9 cellular contexts compared by ENCODE assay signal in genomic region chr18:69898241-69898861, GRCh38. TPM values are rescaled to one million over a fixed set of nuclear protein-coding genes. Genes with fewer than 3 reads are reported as not detected.
DNase-seq lines count a peak whose midpoint lies in the region; ATAC-seq and TF ChIP-seq lines count a peak whose summit lies in the region.
"Had no signal": no experiment of that assay in that cellular context is flagged by ENCODE, and none has a peak within 500 bp of the region (broad histone marks: within the 10 kb centered on the region; RNA-seq: fewer than 3 reads in every experiment).

No MANE protein-coding gene starts in this region.

- H3K27ac ChIP-seq in aorta (ENCODE audit: low read depth in 1 of 2, low read length in 2 of 2) (no peak overlapping the region), breast epithelium (no peak overlapping the region)
- H3K27ac ChIP-seq: BLaER1 treated with 17β-estradiol and CSF1 and Interleukin-3, amounts not matched to agents 10 nM and 100 nM had no signal

- H3K27me3 ChIP-seq in aorta (ENCODE audit: control insufficient read depth in 1 of 2, insufficient read depth in 2 of 2, low read length in 1 of 2) = no peaks in the 10 kb centered on the region
- H3K27me3 ChIP-seq in breast epithelium = no peaks in the 10 kb centered on the region
- H3K27me3 ChIP-seq: BLaER1 treated with 17β-estradiol and CSF1 and Interleukin-3, amounts not matched to agents 10 nM and 100 nM had no signal

- H3K4me3 Mint-ChIP-seq in activated T-cell treated with anti-CD3 and anti-CD28 coated beads, Interleukin-2, amount 50 U/mL, for 72 hours = peak overlapping the region; percentile 82 to 92

- H3K27me3 Mint-ChIP-seq in activated T-cell treated with anti-CD3 and anti-CD28 coated beads, Interleukin-2, amount 50 U/mL, for 72 hours (ENCODE audit: low read depth) = no peaks in the 10 kb centered on the region

- H3K9me3 Mint-ChIP-seq in activated T-cell treated with anti-CD3 and anti-CD28 coated beads, Interleukin-2, amount 50 U/mL, for 72 hours = peaks cover 0 to 6% of the 10 kb centered on the region in 2 donors

- peaks cover 20 to 39% of the 10 kb centered on the region in 2 donors for H3K36me3 Mint-ChIP-seq in activated T-cell treated with anti-CD3 and anti-CD28 coated beads, Interleukin-2, amount 50 U/mL, for 72 hours (ENCODE audit: insufficient read depth in 2 of 2)

- H3K9me3 ChIP-seq in aorta (ENCODE audit: control insufficient read depth, low read length) (no peaks in the 10 kb centered on the region), breast epithelium (no peaks in the 10 kb centered on the region)

- TF ChIP-seq POLR2A in breast epithelium (IDR thresholded peaks at IDR 0.05) = no peak

- TF ChIP-seq CTCF in breast epithelium (IDR thresholded peaks at IDR 0.05) = no peak

- ATAC-seq in HG03139 (IDR thresholded peaks at IDR 0.05; ENCODE audit: unreplicated experiment) (peak; percentile 71), aorta (ENCODE audit: low FRiP score) (no peak)
- peak; percentile 18 to 36 for ATAC-seq in activated T-cell treated with anti-CD3 and anti-CD28 coated beads, Interleukin-2, amount 50 U/mL, for 72 hours (replicated peaks in 1 of 2)

- H3K4me1 ChIP-seq in aorta (ENCODE audit: control insufficient read depth in 1 of 2, insufficient read depth in 2 of 2, low read length in 2 of 2) = no peaks in the 10 kb centered on the region
- H3K4me1 ChIP-seq in breast epithelium = no peaks in the 10 kb centered on the region

- peak overlapping the region; percentile 98 for H3K27ac Mint-ChIP-seq in activated T-cell treated with anti-CD3 and anti-CD28 coated beads, Interleukin-2, amount 50 U/mL, for 72 hours

- 71 to 74% methylated on average over 11 of the region's 11 CpGs for WGBS in aorta, 2 donors

- intact Hi-C loops in aorta (cut with DNase I) = no loop called here
- intact Hi-C loops in breast epithelium (cut with DNase I; ENCODE audit: low total_unique reads) = no loop called here

- peak; percentile 46 for DNase-seq in stimulated activated CD4-positive, alpha-beta T cell treated with anti-CD3 and anti-CD28 coated beads, Interleukin-4, amount 100 ng/mL, for 24 hours
- DNase-seq in stimulated activated CD4-positive, alpha-beta T cell treated with anti-CD3 and anti-CD28 coated beads, Interleukin-12 subunit alpha, Interleukin-12 subunit beta, amount 100 ng/mL, for 4 hours = no peak
- DNase-seq in activated T-cell treated with anti-CD3 and anti-CD28 coated beads, Interleukin-2, amount 50 U/mL, for 72 hours = peak; percentile 35 to 51
- DNase-seq in CD1c-positive myeloid dendritic cell (ENCODE audit: extremely low spot score) (no peak), aorta (no peak), cerebellar nuclear complex (lab: John Stamatoyannopoulos, UW) (no peak), breast epithelium (ENCODE audit: low spot score in 2 of 2) (no peak)

- peaks cover 76% of the 10 kb centered on the region for H3K4me1 Mint-ChIP-seq in activated T-cell treated with anti-CD3 and anti-CD28 coated beads, Interleukin-2, amount 50 U/mL, for 72 hours (ENCODE audit: low read depth)

- H3K36me3 ChIP-seq in aorta (ENCODE audit: control insufficient read depth in 1 of 2, insufficient read depth in 2 of 2, low read length in 1 of 2) (no peaks in the 10 kb centered on the region), breast epithelium (no peaks in the 10 kb centered on the region)
- H3K36me3 ChIP-seq: BLaER1 treated with 17β-estradiol and CSF1 and Interleukin-3, amounts not matched to agents 10 nM and 100 nM had no signal

- H3K4me3 ChIP-seq in aorta (ENCODE audit: low read length in 2 of 2) (no peak overlapping the region), breast epithelium (no peak overlapping the region)
- H3K4me3 ChIP-seq: BLaER1 treated with 17β-estradiol and CSF1 and Interleukin-3, amounts not matched to agents 10 nM and 100 nM had no signal

RNA-seq across cellular contexts. Expression of gene CD226, which starts 49.3 kb away (rescaled TPM):
- total RNA-seq in activated T-cell treated with anti-CD3 and anti-CD28 coated beads, Interleukin-2, amount 50 U/mL, for 72 hours = 10 to 100 TPM; 73.7 to 81.8 TPM
- 1 to 10 TPM; 3.1 to 3.2 TPM for total RNA-seq in aorta
- under 1 TPM in 1 of 2 donors, not detected in 1; 0.15 TPM for polyA plus RNA-seq in aorta
- 1 to 10 TPM; 1.8 to 4.9 (median 2.1) TPM for total RNA-seq in breast epithelium

Comparison
In these comparisons a context has a peak if more than half of its experiments do, and no peak if none do; other contexts are left out.
1. DNase-seq: peak in stimulated activated CD4-positive, alpha-beta T cell treated with anti-CD3 and anti-CD28 coated beads, Interleukin-4, amount 100 ng/mL, for 24 hours (single experiment) and activated T-cell treated with anti-CD3 and anti-CD28 coated beads, Interleukin-2, amount 50 U/mL, for 72 hours (2 of 2); none in stimulated activated CD4-positive, alpha-beta T cell treated with anti-CD3 and anti-CD28 coated beads, Interleukin-12 subunit alpha, Interleukin-12 subunit beta, amount 100 ng/mL, for 4 hours (single experiment), CD1c-positive myeloid dendritic cell (single experiment), aorta (0 of 2), cerebellar nuclear complex (0 of 2) and breast epithelium (0 of 2).
2. RNA of gene CD226, which starts 49.3 kb away (total RNA-seq): 73.7 to 81.8 TPM in activated T-cell treated with anti-CD3 and anti-CD28 coated beads, Interleukin-2, amount 50 U/mL, for 72 hours; 3.1 to 3.2 TPM in aorta and 1.8 to 4.9 TPM in breast epithelium; every median in the first group is over 10 times any median in the second.